Comparison of ENCODE assay signal across 25 cellular contexts in genomic region chrX:130498653-130499274, GRCh38.
"Had no signal": no experiment of that assay in that cellular context is flagged by ENCODE, and none has a peak within 500 bp of the region (broad histone marks: within the 10 kb centered on the region; RNA-seq: fewer than 3 reads in every experiment).

No MANE protein-coding gene starts in this region.

- H3K27me3 ChIP-seq: esophagus squamous epithelium, gastrocnemius medialis, heart right ventricle, left lung had no signal

- H3K9me3 ChIP-seq: esophagus squamous epithelium, gastrocnemius medialis, heart right ventricle, left lung, lower lobe of right lung, mucosa of descending colon had no signal

- H3K27ac ChIP-seq: coronary artery, esophagus squamous epithelium, gastrocnemius medialis, heart right ventricle, left lung, lower lobe of right lung had no signal

- DNase-seq: dermis blood vessel endothelial cell; dorsolateral prefrontal cortex; effector CD4-positive, alpha-beta T cell; effector memory CD4-positive, alpha-beta T cell; esophagus squamous epithelium; foreskin fibroblast; foreskin melanocyte; gastrocnemius medialis; glutamatergic neuron; heart right ventricle; hippocampal formation; left cardiac atrium; left lung; lower lobe of right lung; mesenchymal stem cell; mucosa of descending colon; naive B cell had no signal

- H3K4me3 Mint-ChIP-seq: mesothelial cell of epicardium, naive B cell had no signal

- H3K36me3 ChIP-seq: esophagus squamous epithelium, gastrocnemius medialis, heart right ventricle, left lung, lower lobe of right lung had no signal

- H3K4me1 ChIP-seq: esophagus squamous epithelium, gastrocnemius medialis, heart right ventricle, left lung, lower lobe of right lung had no signal

- H3K27ac Mint-ChIP-seq: mesothelial cell of epicardium had no signal

- ATAC-seq: esophagus mucosa, gastrocnemius medialis, heart right ventricle, left cardiac atrium, left lung, left ventricle myocardium superior, lower lobe of right lung, mucosa of descending colon had no signal

- H3K4me1 Mint-ChIP-seq: mesothelial cell of epicardium, naive B cell had no signal

- FAIRE-seq: colon, endothelial cell of umbilical vein, islet of Langerhans, keratinocyte had no signal

- H3K4me3 ChIP-seq: coronary artery, esophagus squamous epithelium, gastrocnemius medialis, heart right ventricle, left lung, lower lobe of right lung, mucosa of descending colon had no signal

- H3K36me3 Mint-ChIP-seq: mesothelial cell of epicardium, naive B cell had no signal
